ENCODE assay signal across 8 cellular contexts in genomic region chr17:28384281-28385036, GRCh38. TPM values are rescaled to one million over a fixed set of nuclear protein-coding genes. Genes with fewer than 3 reads are reported as not detected.
DNase-seq lines count a peak whose midpoint lies in the region; ATAC-seq lines count a peak whose summit lies in the region.

No MANE protein-coding gene starts in this region.

- WGBS in iPS DF 6.9 (ENCODE audit: insufficient coverage, insufficient read length), result no CpG with 5 or more reads among the region's 56 CpGs

- H3K36me3 Mint-ChIP-seq in CD4-positive, CD25-positive, alpha-beta regulatory T cell, result peaks cover 17% of the 10 kb centered on the region
- H3K36me3 Mint-ChIP-seq in activated T-helper 2 cell treated with anti-CD3 and anti-CD28 coated beads, Interferon-gamma antibody, Interleukin-2, Interleukin-4, amounts not matched to agents 10 μg/mL and 5 μg/mL and 100 μg/mL, durations not matched to agents 14 hours and 24 hours and 36 hours (ENCODE audit: low read depth), result peaks cover 31% of the 10 kb centered on the region

- peak overlapping the region; percentile 36 for H3K27ac ChIP-seq in CD4-positive, CD25-positive, alpha-beta regulatory T cell (ENCODE audit: insufficient read depth, low read length, poor library complexity, severe bottlenecking)
- H3K27ac ChIP-seq in iPS DF 6.9 (ENCODE audit: low read length), result no peak overlapping the region

- DNase-seq in CD4-positive, CD25-positive, alpha-beta regulatory T cell, result peak; percentile 53 to 85 (median 57)
- peak; percentile 79 for DNase-seq in NCI-H774 (lab: John Stamatoyannopoulos, UW)
- DNase-seq in activated T-helper 2 cell treated with anti-CD3 and anti-CD28 coated beads, Interferon-gamma antibody, Interleukin-2, Interleukin-4, amounts not matched to agents 10 μg/mL and 5 μg/mL and 100 μg/mL, durations not matched to agents 14 hours and 24 hours and 36 hours (ENCODE audit: low spot score), result peak; percentile 59
- DNase-seq in iPS DF 6.9 (ENCODE audit: low read depth, low spot score), result no peak
- DNase-seq in stimulated activated CD4-positive, alpha-beta T cell treated with anti-CD3 and anti-CD28 coated beads, Interleukin-12 subunit alpha, Interleukin-12 subunit beta, amount 100 ng/mL, for 48 hours (ENCODE audit: low read depth in 2 of 3, low spot score in 1 of 3), result peak; percentile 37 to 57 (median 54)
- DNase-seq in NK-92 (lab: John Stamatoyannopoulos, UW; ENCODE audit: unreplicated experiment), result no peak

- H3K27me3 ChIP-seq in CD4-positive, CD25-positive, alpha-beta regulatory T cell (ENCODE audit: control insufficient read depth, insufficient read depth, low read length), result no peaks in the 10 kb centered on the region
- H3K27me3 ChIP-seq in iPS DF 6.9 (ENCODE audit: control insufficient read depth, insufficient read depth, low read length), result peaks cover 42% of the 10 kb centered on the region

- peaks cover 20% of the 10 kb centered on the region for H3K4me1 ChIP-seq in CD4-positive, CD25-positive, alpha-beta regulatory T cell (ENCODE audit: control insufficient read depth, insufficient read depth, low read length, poor library complexity, severe bottlenecking)
- H3K4me1 ChIP-seq in iPS DF 6.9 (ENCODE audit: control insufficient read depth, insufficient read depth, low read length), result peaks cover 3% of the 10 kb centered on the region

- H3K36me3 ChIP-seq in CD4-positive, CD25-positive, alpha-beta regulatory T cell (ENCODE audit: control insufficient read depth, insufficient read depth, low read length), result peaks cover 11% of the 10 kb centered on the region
- H3K36me3 ChIP-seq in iPS DF 6.9 (ENCODE audit: control insufficient read depth, insufficient read depth, low read length), result no peaks in the 10 kb centered on the region; the same call in 1 of the 2 replicates

- H3K4me3 Mint-ChIP-seq in CD4-positive, CD25-positive, alpha-beta regulatory T cell, result peak overlapping the region; percentile 88 to 97 (median 94)
- H3K4me3 Mint-ChIP-seq in activated T-helper 2 cell treated with anti-CD3 and anti-CD28 coated beads, Interferon-gamma antibody, Interleukin-2, Interleukin-4, amounts not matched to agents 10 μg/mL and 5 μg/mL and 100 μg/mL, durations not matched to agents 14 hours and 24 hours and 36 hours (ENCODE audit: low read depth), result peak overlapping the region; percentile 89

- peaks cover 0 to 4% (median 0%) of the 10 kb centered on the region in 7 donors for H3K9me3 Mint-ChIP-seq in CD4-positive, CD25-positive, alpha-beta regulatory T cell
- no peaks in the 10 kb centered on the region for H3K9me3 Mint-ChIP-seq in activated T-helper 2 cell treated with anti-CD3 and anti-CD28 coated beads, Interferon-gamma antibody, Interleukin-2, Interleukin-4, amounts not matched to agents 10 μg/mL and 5 μg/mL and 100 μg/mL, durations not matched to agents 14 hours and 24 hours and 36 hours

- ATAC-seq in CD4-positive, CD25-positive, alpha-beta regulatory T cell (ENCODE audit: low read depth in 2 of 2), result peak; percentile 90 to 94
- ATAC-seq in GM21723 (IDR thresholded peaks at IDR 0.05; ENCODE audit: unreplicated experiment) (peak; percentile 67), GM18517 (IDR thresholded peaks at IDR 0.05; ENCODE audit: unreplicated experiment) (no peak)

- H3K9me3 ChIP-seq in CD4-positive, CD25-positive, alpha-beta regulatory T cell (ENCODE audit: control insufficient read depth in 2 of 2, low read length in 2 of 2), result no peaks in the 10 kb centered on the region
- no peaks in the 10 kb centered on the region for H3K9me3 ChIP-seq in iPS DF 6.9 (ENCODE audit: control insufficient read depth, insufficient read depth, low read length)

- H3K27me3 Mint-ChIP-seq in CD4-positive, CD25-positive, alpha-beta regulatory T cell, result peaks cover 10% of the 10 kb centered on the region
- H3K27me3 Mint-ChIP-seq in activated T-helper 2 cell treated with anti-CD3 and anti-CD28 coated beads, Interferon-gamma antibody, Interleukin-2, Interleukin-4, amounts not matched to agents 10 μg/mL and 5 μg/mL and 100 μg/mL, durations not matched to agents 14 hours and 24 hours and 36 hours (ENCODE audit: low read depth), result peaks cover 7% of the 10 kb centered on the region

- intact Hi-C loops in activated T-helper 2 cell treated with anti-CD3 and anti-CD28 coated beads, Interferon-gamma antibody, Interleukin-2, Interleukin-4, amounts not matched to agents 10 μg/mL and 5 μg/mL and 100 μg/mL, durations not matched to agents 14 hours and 24 hours and 36 hours (cut with micrococcal nuclease), result no loop called here

- peak overlapping the region in 2 of 3 donors; percentile 87 to 88 for H3K27ac Mint-ChIP-seq in CD4-positive, CD25-positive, alpha-beta regulatory T cell
- peak overlapping the region; percentile 75 for H3K27ac Mint-ChIP-seq in activated T-helper 2 cell treated with anti-CD3 and anti-CD28 coated beads, Interferon-gamma antibody, Interleukin-2, Interleukin-4, amounts not matched to agents 10 μg/mL and 5 μg/mL and 100 μg/mL, durations not matched to agents 14 hours and 24 hours and 36 hours

- peaks cover 6 to 49% (median 27%) of the 10 kb centered on the region in 4 donors for H3K4me1 Mint-ChIP-seq in CD4-positive, CD25-positive, alpha-beta regulatory T cell
- peaks cover 20% of the 10 kb centered on the region for H3K4me1 Mint-ChIP-seq in activated T-helper 2 cell treated with anti-CD3 and anti-CD28 coated beads, Interferon-gamma antibody, Interleukin-2, Interleukin-4, amounts not matched to agents 10 μg/mL and 5 μg/mL and 100 μg/mL, durations not matched to agents 14 hours and 24 hours and 36 hours (ENCODE audit: low read depth)

- H3K4me3 ChIP-seq in CD4-positive, CD25-positive, alpha-beta regulatory T cell (ENCODE audit: low read depth, low read length), result peak overlapping the region; percentile 78
- peak overlapping the region; percentile 56; the same call in 1 of the 2 replicates for H3K4me3 ChIP-seq in iPS DF 6.9 (ENCODE audit: low read length)

RNA-seq across cellular contexts. Expression of gene SARM1, which starts 13.0 kb away (rescaled TPM):
- 21.7 TPM for total RNA-seq in CD4-positive, CD25-positive, alpha-beta regulatory T cell
- polyA plus RNA-seq in CD4-positive, CD25-positive, alpha-beta regulatory T cell, result 1 to 10 TPM; 7.2 to 8.5 (median 7.9) TPM
- total RNA-seq in activated T-helper 2 cell treated with anti-CD3 and anti-CD28 coated beads, Interferon-gamma antibody, Interleukin-2, Interleukin-4, amounts not matched to agents 10 μg/mL and 5 μg/mL and 100 μg/mL, durations not matched to agents 14 hours and 24 hours and 36 hours, result 35.0 and 35.9 TPM in 2 replicates

RNA-seq across cellular contexts. Expression of gene VTN, which starts 14.4 kb away (rescaled TPM):
- total RNA-seq in CD4-positive, CD25-positive, alpha-beta regulatory T cell, result not detected
- under 1 TPM in 3 of 4 donors, not detected in 1; 0.10 to 0.18 (median 0.17) TPM for polyA plus RNA-seq in CD4-positive, CD25-positive, alpha-beta regulatory T cell
- 0.23 and 0.50 TPM in 2 replicates for total RNA-seq in activated T-helper 2 cell treated with anti-CD3 and anti-CD28 coated beads, Interferon-gamma antibody, Interleukin-2, Interleukin-4, amounts not matched to agents 10 μg/mL and 5 μg/mL and 100 μg/mL, durations not matched to agents 14 hours and 24 hours and 36 hours

RNA-seq across cellular contexts. Expression of gene SEBOX, which starts 19.5 kb away (rescaled TPM):
- not detected for total RNA-seq in CD4-positive, CD25-positive, alpha-beta regulatory T cell
- not detected for polyA plus RNA-seq in CD4-positive, CD25-positive, alpha-beta regulatory T cell
- total RNA-seq in activated T-helper 2 cell treated with anti-CD3 and anti-CD28 coated beads, Interferon-gamma antibody, Interleukin-2, Interleukin-4, amounts not matched to agents 10 μg/mL and 5 μg/mL and 100 μg/mL, durations not matched to agents 14 hours and 24 hours and 36 hours, result not detected in 2 replicates

RNA-seq across cellular contexts. Expression of gene SLC46A1, which starts 21.6 kb away (rescaled TPM):
- 0.89 TPM for total RNA-seq in CD4-positive, CD25-positive, alpha-beta regulatory T cell
- polyA plus RNA-seq in CD4-positive, CD25-positive, alpha-beta regulatory T cell, result 1 to 10 TPM in 2 of 4 donors, under 1 TPM in 1, not detected in 1; 0.49 to 2.8 (median 1.9) TPM
- 5.3 and 6.9 TPM in 2 replicates for total RNA-seq in activated T-helper 2 cell treated with anti-CD3 and anti-CD28 coated beads, Interferon-gamma antibody, Interleukin-2, Interleukin-4, amounts not matched to agents 10 μg/mL and 5 μg/mL and 100 μg/mL, durations not matched to agents 14 hours and 24 hours and 36 hours

RNA-seq across cellular contexts. Expression of gene POLDIP2, which starts 27.1 kb away (rescaled TPM):
- total RNA-seq in CD4-positive, CD25-positive, alpha-beta regulatory T cell, result 29.4 TPM
- 10 to 100 TPM; 70.2 to 88.5 (median 74.7) TPM for polyA plus RNA-seq in CD4-positive, CD25-positive, alpha-beta regulatory T cell
- total RNA-seq in activated T-helper 2 cell treated with anti-CD3 and anti-CD28 coated beads, Interferon-gamma antibody, Interleukin-2, Interleukin-4, amounts not matched to agents 10 μg/mL and 5 μg/mL and 100 μg/mL, durations not matched to agents 14 hours and 24 hours and 36 hours, result 89.7 and 93.2 TPM in 2 replicates

Comparison
In these comparisons a context has a peak if more than half of its experiments do, and no peak if none do; other contexts are left out.
1. DNase-seq: peak in CD4-positive, CD25-positive, alpha-beta regulatory T cell (3 of 3), NCI-H774 (single experiment), activated T-helper 2 cell treated with anti-CD3 and anti-CD28 coated beads, Interferon-gamma antibody, Interleukin-2, Interleukin-4, amounts not matched to agents 10 μg/mL and 5 μg/mL and 100 μg/mL, durations not matched to agents 14 hours and 24 hours and 36 hours (single experiment) and stimulated activated CD4-positive, alpha-beta T cell treated with anti-CD3 and anti-CD28 coated beads, Interleukin-12 subunit alpha, Interleukin-12 subunit beta, amount 100 ng/mL, for 48 hours (3 of 3); none in iPS DF 6.9 (single experiment) and NK-92 (single experiment).